Comparison of ENCODE assay signal across 10 cellular contexts in the genomic region with DNA sequence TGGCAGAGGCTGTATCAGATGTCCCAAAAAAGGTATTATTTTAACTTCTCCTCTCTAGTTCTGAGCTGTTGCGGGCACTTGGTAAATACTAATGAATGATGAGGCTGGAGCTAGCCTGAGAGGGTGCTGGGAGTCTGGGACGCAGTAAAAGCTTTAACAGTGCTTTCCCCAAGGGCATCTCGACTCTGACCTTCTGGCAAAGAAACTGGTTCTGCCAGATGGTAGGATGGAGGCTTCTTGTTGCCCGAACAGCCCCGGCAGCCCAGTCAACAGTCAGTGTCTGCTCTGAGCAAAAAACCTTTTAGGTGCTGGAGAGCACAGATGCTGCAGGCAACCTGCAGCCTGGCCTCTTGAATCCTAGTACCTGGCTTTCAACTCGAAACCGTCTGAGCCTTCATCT. TPM values are rescaled to one million over a fixed set of nuclear protein-coding genes. Genes with fewer than 3 reads are reported as not detected.
DNase-seq lines count a peak whose midpoint lies in the region; ATAC-seq, FAIRE-seq and TF ChIP-seq lines count a peak whose summit lies in the region.
"Had no signal": no experiment of that assay in that cellular context is flagged by ENCODE, and none has a peak within 500 bp of the region (broad histone marks: within the 10 kb centered on the region; RNA-seq: fewer than 3 reads in every experiment).

No MANE protein-coding gene starts in this region.

- H3K27me3 Mint-ChIP-seq in nephron progenitor cell (ENCODE audit: low read depth, poor library complexity), result no peaks in the 10 kb centered on the region

- H3K36me3 Mint-ChIP-seq in nephron progenitor cell (ENCODE audit: low read depth), result peaks cover 25% of the 10 kb centered on the region

- H3K27ac Mint-ChIP-seq in nephron progenitor cell, result peak overlapping the region; percentile 83
- H3K27ac Mint-ChIP-seq: endodermal cell had no signal

- H3K27me3 ChIP-seq in bronchial epithelial cell (ENCODE audit: control insufficient read depth, insufficient read depth, low read length), result no peaks in the 10 kb centered on the region

- no peak for ATAC-seq in HG02623 (IDR thresholded peaks at IDR 0.05; ENCODE audit: unreplicated experiment)
- no peak for ATAC-seq in HG02840 (IDR thresholded peaks at IDR 0.05; ENCODE audit: low FRiP score, unreplicated experiment)

- peaks cover 63% of the 10 kb centered on the region for H3K4me1 Mint-ChIP-seq in nephron progenitor cell

- DNase-seq in DMS153 treated with DMSO at 0.1 percent for 48 hours (lab: John Stamatoyannopoulos, UW; ENCODE audit: unreplicated experiment), result peak; percentile 62
- peak; percentile 73 for DNase-seq in NCI-H2196 (lab: John Stamatoyannopoulos, UW; ENCODE audit: unreplicated experiment)
- peak; percentile 58 for DNase-seq in bronchial epithelial cell (ENCODE audit: low read depth)
- no peak for DNase-seq in nephron progenitor cell
- no peak for DNase-seq in NCI-H1417 treated with DMSO at 0.1 percent for 48 hours (lab: John Stamatoyannopoulos, UW)
- no peak for DNase-seq in OCI-M2 (lab: John Stamatoyannopoulos, UW; ENCODE audit: unreplicated experiment)
- DNase-seq: endodermal cell, NCI-H146 had no signal

- no peak for FAIRE-seq in bronchial epithelial cell (lab: Jason Lieb, UNC)

- H3K4me3 Mint-ChIP-seq in nephron progenitor cell, result peak overlapping the region; percentile 70
- H3K4me3 Mint-ChIP-seq: endodermal cell had no signal

- H3K36me3 ChIP-seq in bronchial epithelial cell (ENCODE audit: control insufficient read depth, insufficient read depth, low read length), result no peaks in the 10 kb centered on the region

- no peak for TF ChIP-seq CTCF in bronchial epithelial cell (IDR thresholded peaks at IDR 0.05; ENCODE audit: insufficient read depth, low read length, severe bottlenecking)
- no peak for TF ChIP-seq CTCF in nephron progenitor cell (IDR thresholded peaks at IDR 0.05)

- no peak overlapping the region for H3K4me3 ChIP-seq in bronchial epithelial cell (ENCODE audit: low read depth, low read length)

- no peaks in the 10 kb centered on the region for H3K9me3 Mint-ChIP-seq in nephron progenitor cell
- H3K9me3 Mint-ChIP-seq: endodermal cell had no signal

RNA-seq across cellular contexts. Expression of a gene that starts 2.5 kb away (rescaled TPM):
- total RNA-seq in bronchial epithelial cell, result 87.9 and 89.8 TPM in 2 replicates

RNA-seq across cellular contexts. Expression of a gene that starts 23.0 kb away (rescaled TPM):
- total RNA-seq in bronchial epithelial cell, result 52.1 and 53.4 TPM in 2 replicates

RNA-seq across cellular contexts. Expression of a gene that starts 43.9 kb away (rescaled TPM):
- not detected in 2 replicates for total RNA-seq in bronchial epithelial cell
- total RNA-seq: endodermal cell had no signal

Comparison
In these comparisons a context has a peak if more than half of its experiments do, and no peak if none do; other contexts are left out.
1. DNase-seq: peak in DMS153 treated with DMSO at 0.1 percent for 48 hours (single experiment), NCI-H2196 (single experiment) and bronchial epithelial cell (single experiment); none in nephron progenitor cell (single experiment), NCI-H1417 treated with DMSO at 0.1 percent for 48 hours (single experiment) and OCI-M2 (single experiment).